ENCODE assay signal across 9 cellular contexts in the genomic region with DNA sequence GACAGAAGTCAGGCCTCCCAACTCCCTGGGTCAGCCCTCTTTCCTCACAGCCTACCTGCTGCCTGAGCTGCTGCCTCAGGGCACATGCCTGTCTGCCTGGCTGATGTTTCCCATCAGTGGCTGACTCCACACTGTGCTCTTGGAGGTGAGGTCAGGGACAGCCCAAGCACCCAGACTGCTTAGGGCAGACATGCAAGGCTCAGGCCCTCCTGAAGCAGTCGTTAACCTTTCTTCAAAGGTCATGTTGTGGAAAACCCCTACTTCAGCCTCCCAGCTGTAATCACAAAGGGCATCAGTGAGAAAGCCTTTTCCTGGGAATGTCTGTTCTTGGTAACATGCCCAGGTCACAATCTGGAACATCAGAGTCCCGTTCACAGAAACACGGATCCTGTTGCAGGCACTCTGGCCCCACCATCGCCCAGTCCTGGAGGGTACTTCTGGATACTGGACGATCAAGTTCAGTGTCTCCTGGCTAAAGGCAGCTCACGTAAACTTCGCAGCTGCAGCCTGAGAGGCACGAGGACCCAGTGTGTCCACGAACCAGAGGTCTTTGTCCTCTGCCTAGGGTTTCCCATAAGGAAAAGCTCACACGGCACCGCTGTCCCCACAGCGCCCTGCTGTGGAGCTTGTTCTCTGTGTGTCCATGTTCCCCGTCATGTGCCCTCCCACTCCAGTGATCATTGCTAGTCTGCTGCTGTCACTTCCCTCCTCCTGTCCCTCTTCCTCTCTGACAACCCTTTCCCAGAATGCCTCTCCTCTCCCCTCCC. TPM values are rescaled to one million over a fixed set of nuclear protein-coding genes. Genes with fewer than 3 reads are reported as not detected.
DNase-seq lines count a peak whose midpoint lies in the region; ATAC-seq and TF ChIP-seq lines count a peak whose summit lies in the region.
"Had no signal": no experiment of that assay in that cellular context is flagged by ENCODE, and none has a peak within 500 bp of the region (broad histone marks: within the 10 kb centered on the region; RNA-seq: fewer than 3 reads in every experiment).

No MANE protein-coding gene starts in this region.

- peaks cover 12% of the 10 kb centered on the region for H3K4me1 Mint-ChIP-seq in activated naive CD8-positive, alpha-beta T cell treated with anti-CD3 and anti-CD28 coated beads, Interleukin-2, amount 50 U/mL, for 24 hours
- H3K4me1 Mint-ChIP-seq in activated naive CD8-positive, alpha-beta T cell treated with anti-CD3 and anti-CD28 coated beads for 36 hours = peaks cover 4% of the 10 kb centered on the region

- DNase-seq in activated naive CD8-positive, alpha-beta T cell treated with anti-CD3 and anti-CD28 coated beads, Interleukin-2, amount 50 U/mL, for 24 hours = peak; percentile 11
- no peak for DNase-seq in activated naive CD8-positive, alpha-beta T cell treated with anti-CD3 and anti-CD28 coated beads for 36 hours
- DNase-seq in cerebellar cortex (ENCODE audit: low spot score) (peak; percentile 52), ureter (ENCODE audit: low spot score) (peak; percentile 54)
- no peak for DNase-seq in stimulated activated CD4-positive, alpha-beta T cell treated with anti-CD3 and anti-CD28 coated beads, Interleukin-4, amount 100 ng/mL, for 24 hours
- DNase-seq: spleen had no signal

- H3K4me1 ChIP-seq in liver (ENCODE audit: control insufficient read depth in 4 of 4, insufficient read depth in 4 of 4, low read length in 3 of 4) = peaks cover 9 to 42% (median 25%) of the 10 kb centered on the region in 4 donors

- H3K9me3 ChIP-seq in liver (ENCODE audit: control insufficient read depth in 4 of 4, low read length in 3 of 4) = no peaks in the 10 kb centered on the region
- H3K9me3 ChIP-seq: spleen had no signal

- peak; percentile 84 to 86 for TF ChIP-seq RAD21 in liver (IDR thresholded peaks at IDR 0.05)

- no peak overlapping the region for H3K9ac ChIP-seq in liver (ENCODE audit: low read depth in 1 of 2, low read length in 2 of 2)

- H3K4me3 Mint-ChIP-seq in activated naive CD8-positive, alpha-beta T cell treated with anti-CD3 and anti-CD28 coated beads, Interleukin-2, amount 50 U/mL, for 24 hours = no peak overlapping the region
- no peak overlapping the region for H3K4me3 Mint-ChIP-seq in activated naive CD8-positive, alpha-beta T cell treated with anti-CD3 and anti-CD28 coated beads for 36 hours

- no peaks in the 10 kb centered on the region for H3K27me3 Mint-ChIP-seq in activated naive CD8-positive, alpha-beta T cell treated with anti-CD3 and anti-CD28 coated beads, Interleukin-2, amount 50 U/mL, for 24 hours
- no peaks in the 10 kb centered on the region for H3K27me3 Mint-ChIP-seq in activated naive CD8-positive, alpha-beta T cell treated with anti-CD3 and anti-CD28 coated beads for 36 hours

- H3K36me3 Mint-ChIP-seq in activated naive CD8-positive, alpha-beta T cell treated with anti-CD3 and anti-CD28 coated beads, Interleukin-2, amount 50 U/mL, for 24 hours (ENCODE audit: low read depth) = no peaks in the 10 kb centered on the region
- no peaks in the 10 kb centered on the region for H3K36me3 Mint-ChIP-seq in activated naive CD8-positive, alpha-beta T cell treated with anti-CD3 and anti-CD28 coated beads for 36 hours

- no peaks in the 10 kb centered on the region for H3K9me3 Mint-ChIP-seq in activated naive CD8-positive, alpha-beta T cell treated with anti-CD3 and anti-CD28 coated beads, Interleukin-2, amount 50 U/mL, for 24 hours
- no peaks in the 10 kb centered on the region for H3K9me3 Mint-ChIP-seq in activated naive CD8-positive, alpha-beta T cell treated with anti-CD3 and anti-CD28 coated beads for 36 hours

- 25% methylated on average over 13 of the region's 13 CpGs for WGBS in liver

- H3K36me3 ChIP-seq in liver (ENCODE audit: control insufficient read depth in 4 of 4, insufficient read depth in 3 of 4, low read depth in 1 of 4, low read length in 3 of 4) = peaks cover 0 to 10% (median 0%) of the 10 kb centered on the region in 4 donors
- H3K36me3 ChIP-seq: spleen had no signal

- ATAC-seq in activated naive CD8-positive, alpha-beta T cell treated with anti-CD3 and anti-CD28 coated beads, Interleukin-2, amount 50 U/mL, for 24 hours = peak; percentile 89
- no peak for ATAC-seq in GM21786 (IDR thresholded peaks at IDR 0.05; ENCODE audit: unreplicated experiment)
- no peak for ATAC-seq in HG03354 (IDR thresholded peaks at IDR 0.05; ENCODE audit: poor library complexity, severe bottlenecking, unreplicated experiment)

- no peak overlapping the region for H3K27ac Mint-ChIP-seq in activated naive CD8-positive, alpha-beta T cell treated with anti-CD3 and anti-CD28 coated beads, Interleukin-2, amount 50 U/mL, for 24 hours
- H3K27ac Mint-ChIP-seq in activated naive CD8-positive, alpha-beta T cell treated with anti-CD3 and anti-CD28 coated beads for 36 hours = no peak overlapping the region

- no peaks in the 10 kb centered on the region for H3K27me3 ChIP-seq in liver (ENCODE audit: control insufficient read depth in 4 of 4, insufficient read depth in 4 of 4, low read length in 3 of 4)
- H3K27me3 ChIP-seq: spleen had no signal

- peak overlapping the region; percentile 59 to 74 for H3K27ac ChIP-seq in liver (ENCODE audit: low read depth in 1 of 2, low read length in 2 of 2)

- H3K4me3 ChIP-seq in liver (ENCODE audit: low read depth in 1 of 3, low read length in 3 of 3) = no peak overlapping the region
- H3K4me3 ChIP-seq: spleen had no signal

- TF ChIP-seq CTCF in liver (IDR thresholded peaks at IDR 0.05; ENCODE audit: low read depth, low read length, missing input control) = peak; percentile 33

TF ChIP-seq in liver, 16 proteins besides CTCF, POLR2A, EP300 and RAD21:
- TF ChIP-seq HNF4G (IDR thresholded peaks at IDR 0.05) (peak; percentile 34), TAF1 (conservative IDR thresholded peaks at IDR 0.05) (no peak), HNF4A (conservative IDR thresholded peaks at IDR 0.05) (peak; percentile 61 to 79), EGR1 (IDR thresholded peaks at IDR 0.05; ENCODE audit: low read depth in 2 of 2) (no peak), GABPA (IDR thresholded peaks at IDR 0.05 in 1 of 2, conservative IDR thresholded peaks at IDR 0.05 in 1 of 2) (no peak), FOXA2 (IDR thresholded peaks at IDR 0.05) (no peak), NR2F2 (IDR thresholded peaks at IDR 0.05) (peak; percentile 69), JUND (IDR thresholded peaks at IDR 0.05) (no peak), SP1 (IDR thresholded peaks at IDR 0.05) (peak; percentile 82), FOXA1 (IDR thresholded peaks at IDR 0.05) (no peak), YY1 (IDR thresholded peaks at IDR 0.05) (peak; percentile 54), RXRA (IDR thresholded peaks at IDR 0.05) (peak; percentile 96 to 97)
- TF ChIP-seq, protein P1, sequence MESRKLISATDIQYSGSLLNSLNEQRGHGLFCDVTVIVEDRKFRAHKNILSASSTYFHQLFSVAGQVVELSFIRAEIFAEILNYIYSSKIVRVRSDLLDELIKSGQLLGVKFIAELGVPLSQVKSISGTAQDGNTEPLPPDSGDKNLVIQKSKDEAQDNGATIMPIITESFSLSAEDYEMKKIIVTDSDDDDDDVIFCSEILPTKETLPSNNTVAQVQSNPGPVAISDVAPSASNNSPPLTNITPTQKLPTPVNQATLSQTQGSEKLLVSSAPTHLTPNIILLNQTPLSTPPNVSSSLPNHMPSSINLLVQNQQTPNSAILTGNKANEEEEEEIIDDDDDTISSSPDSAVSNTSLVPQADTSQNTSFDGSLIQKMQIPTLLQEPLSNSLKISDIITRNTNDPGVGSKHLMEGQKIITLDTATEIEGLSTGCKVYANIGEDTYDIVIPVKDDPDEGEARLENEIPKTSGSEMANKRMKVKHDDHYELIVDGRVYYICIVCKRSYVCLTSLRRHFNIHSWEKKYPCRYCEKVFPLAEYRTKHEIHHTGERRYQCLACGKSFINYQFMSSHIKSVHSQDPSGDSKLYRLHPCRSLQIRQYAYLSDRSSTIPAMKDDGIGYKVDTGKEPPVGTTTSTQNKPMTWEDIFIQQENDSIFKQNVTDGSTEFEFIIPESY (IDR thresholded peaks at IDR 0.05) = peak; percentile 44
- TF ChIP-seq, protein P2, sequence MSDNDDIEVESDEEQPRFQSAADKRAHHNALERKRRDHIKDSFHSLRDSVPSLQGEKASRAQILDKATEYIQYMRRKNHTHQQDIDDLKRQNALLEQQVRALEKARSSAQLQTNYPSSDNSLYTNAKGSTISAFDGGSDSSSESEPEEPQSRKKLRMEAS (IDR thresholded peaks at IDR 0.05) = peak; percentile 96
- TF ChIP-seq, protein P3, sequence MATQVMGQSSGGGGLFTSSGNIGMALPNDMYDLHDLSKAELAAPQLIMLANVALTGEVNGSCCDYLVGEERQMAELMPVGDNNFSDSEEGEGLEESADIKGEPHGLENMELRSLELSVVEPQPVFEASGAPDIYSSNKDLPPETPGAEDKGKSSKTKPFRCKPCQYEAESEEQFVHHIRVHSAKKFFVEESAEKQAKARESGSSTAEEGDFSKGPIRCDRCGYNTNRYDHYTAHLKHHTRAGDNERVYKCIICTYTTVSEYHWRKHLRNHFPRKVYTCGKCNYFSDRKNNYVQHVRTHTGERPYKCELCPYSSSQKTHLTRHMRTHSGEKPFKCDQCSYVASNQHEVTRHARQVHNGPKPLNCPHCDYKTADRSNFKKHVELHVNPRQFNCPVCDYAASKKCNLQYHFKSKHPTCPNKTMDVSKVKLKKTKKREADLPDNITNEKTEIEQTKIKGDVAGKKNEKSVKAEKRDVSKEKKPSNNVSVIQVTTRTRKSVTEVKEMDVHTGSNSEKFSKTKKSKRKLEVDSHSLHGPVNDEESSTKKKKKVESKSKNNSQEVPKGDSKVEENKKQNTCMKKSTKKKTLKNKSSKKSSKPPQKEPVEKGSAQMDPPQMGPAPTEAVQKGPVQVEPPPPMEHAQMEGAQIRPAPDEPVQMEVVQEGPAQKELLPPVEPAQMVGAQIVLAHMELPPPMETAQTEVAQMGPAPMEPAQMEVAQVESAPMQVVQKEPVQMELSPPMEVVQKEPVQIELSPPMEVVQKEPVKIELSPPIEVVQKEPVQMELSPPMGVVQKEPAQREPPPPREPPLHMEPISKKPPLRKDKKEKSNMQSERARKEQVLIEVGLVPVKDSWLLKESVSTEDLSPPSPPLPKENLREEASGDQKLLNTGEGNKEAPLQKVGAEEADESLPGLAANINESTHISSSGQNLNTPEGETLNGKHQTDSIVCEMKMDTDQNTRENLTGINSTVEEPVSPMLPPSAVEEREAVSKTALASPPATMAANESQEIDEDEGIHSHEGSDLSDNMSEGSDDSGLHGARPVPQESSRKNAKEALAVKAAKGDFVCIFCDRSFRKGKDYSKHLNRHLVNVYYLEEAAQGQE (IDR thresholded peaks at IDR 0.05) = peak; percentile 58
- TF ChIP-seq, protein P4, sequence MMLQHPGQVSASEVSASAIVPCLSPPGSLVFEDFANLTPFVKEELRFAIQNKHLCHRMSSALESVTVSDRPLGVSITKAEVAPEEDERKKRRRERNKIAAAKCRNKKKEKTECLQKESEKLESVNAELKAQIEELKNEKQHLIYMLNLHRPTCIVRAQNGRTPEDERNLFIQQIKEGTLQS (IDR thresholded peaks at IDR 0.05) = no peak

RNA-seq across cellular contexts. Expression of a gene that starts 54.9 kb away (rescaled TPM):
- total RNA-seq in activated naive CD8-positive, alpha-beta T cell treated with anti-CD3 and anti-CD28 coated beads for 36 hours = 1 to 10 TPM in 1 of 2 experiments, under 1 TPM in 1; 0.96 to 1.5 TPM
- total RNA-seq in liver = 10 to 100 TPM in 1 of 2 donors, under 1 TPM in 1; 0.61 to 15.1 TPM
- polyA plus RNA-seq in liver = 10 to 100 TPM in 1 of 2 donors, 1 to 10 TPM in 1; 3.2 to 10.8 TPM
- total RNA-seq in ureter = 23.8 TPM

Comparison
In these comparisons a context has a peak if more than half of its experiments do, and no peak if none do; other contexts are left out.
1. DNase-seq: peak in activated naive CD8-positive, alpha-beta T cell treated with anti-CD3 and anti-CD28 coated beads, Interleukin-2, amount 50 U/mL, for 24 hours (single experiment), cerebellar cortex (single experiment) and ureter (single experiment); none in activated naive CD8-positive, alpha-beta T cell treated with anti-CD3 and anti-CD28 coated beads for 36 hours (single experiment) and stimulated activated CD4-positive, alpha-beta T cell treated with anti-CD3 and anti-CD28 coated beads, Interleukin-4, amount 100 ng/mL, for 24 hours (single experiment).